1 cellular context compared by ENCODE assay signal in the genomic region with DNA sequence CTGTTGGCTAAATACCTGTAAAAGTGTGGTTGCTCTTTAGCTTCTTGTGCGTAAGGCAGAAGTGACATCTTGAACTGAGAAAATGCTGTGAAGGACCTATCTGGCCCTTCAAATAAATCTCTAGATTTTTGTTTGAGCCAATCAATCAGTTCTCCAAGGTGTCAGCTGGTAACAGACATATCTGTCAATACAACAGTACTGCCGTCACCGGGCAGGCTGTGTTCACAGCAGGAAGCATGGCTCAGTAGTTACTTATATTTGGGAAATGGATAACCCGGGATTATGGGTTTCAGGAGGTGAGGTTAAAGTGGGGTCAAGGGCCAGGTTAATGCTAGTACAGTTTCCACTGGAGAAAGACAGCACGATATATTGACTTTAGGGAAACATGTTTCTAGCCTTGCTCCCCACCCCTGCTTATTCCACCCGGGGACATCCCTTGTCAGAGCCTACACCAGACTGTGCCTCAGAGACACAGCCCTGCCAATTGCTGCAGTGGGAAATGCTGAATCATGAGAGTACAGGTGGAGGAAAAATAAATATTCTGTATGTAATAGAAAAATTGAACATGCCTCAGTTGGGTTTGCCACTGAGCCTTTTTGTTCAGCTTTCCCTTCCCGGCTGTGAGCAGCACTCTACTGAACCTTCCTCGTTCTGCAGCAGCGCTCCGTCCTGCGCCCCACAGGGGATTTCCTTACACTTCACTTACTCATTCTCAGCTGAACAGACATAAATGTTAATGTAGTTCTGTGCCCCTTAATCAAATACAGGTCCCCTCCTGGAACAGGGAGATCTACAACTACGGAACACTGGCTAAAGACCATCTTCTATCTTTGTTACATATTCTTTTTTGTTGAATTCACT.
TF ChIP-seq lines count a peak whose summit lies in the region.

No MANE protein-coding gene starts in this region.

TF ChIP-seq in GM12878, 131 proteins besides CTCF, POLR2A, EP300 and RAD21:
- TF ChIP-seq CEBPZ (IDR thresholded peaks at IDR 0.05; ENCODE audit: low read depth, low read length) = no peak
- TF ChIP-seq IRF3 (IDR thresholded peaks at IDR 0.05) = no peak
- TF ChIP-seq CBFB (IDR thresholded peaks at IDR 0.05; ENCODE audit: low read depth) = no peak
- TF ChIP-seq IRF4 (IDR thresholded peaks at IDR 0.05; ENCODE audit: low read depth, low read length) = no peak
- no peak for TF ChIP-seq ASH2L (IDR thresholded peaks at IDR 0.05; ENCODE audit: borderline replicate concordance, low read depth)
- no peak for TF ChIP-seq STAT1 (conservative IDR thresholded peaks at IDR 0.05)
- TF ChIP-seq PML (IDR thresholded peaks at IDR 0.05; ENCODE audit: low read length) = no peak
- no peak for TF ChIP-seq CHD4 (IDR thresholded peaks at IDR 0.05)
- TF ChIP-seq, protein P1, sequence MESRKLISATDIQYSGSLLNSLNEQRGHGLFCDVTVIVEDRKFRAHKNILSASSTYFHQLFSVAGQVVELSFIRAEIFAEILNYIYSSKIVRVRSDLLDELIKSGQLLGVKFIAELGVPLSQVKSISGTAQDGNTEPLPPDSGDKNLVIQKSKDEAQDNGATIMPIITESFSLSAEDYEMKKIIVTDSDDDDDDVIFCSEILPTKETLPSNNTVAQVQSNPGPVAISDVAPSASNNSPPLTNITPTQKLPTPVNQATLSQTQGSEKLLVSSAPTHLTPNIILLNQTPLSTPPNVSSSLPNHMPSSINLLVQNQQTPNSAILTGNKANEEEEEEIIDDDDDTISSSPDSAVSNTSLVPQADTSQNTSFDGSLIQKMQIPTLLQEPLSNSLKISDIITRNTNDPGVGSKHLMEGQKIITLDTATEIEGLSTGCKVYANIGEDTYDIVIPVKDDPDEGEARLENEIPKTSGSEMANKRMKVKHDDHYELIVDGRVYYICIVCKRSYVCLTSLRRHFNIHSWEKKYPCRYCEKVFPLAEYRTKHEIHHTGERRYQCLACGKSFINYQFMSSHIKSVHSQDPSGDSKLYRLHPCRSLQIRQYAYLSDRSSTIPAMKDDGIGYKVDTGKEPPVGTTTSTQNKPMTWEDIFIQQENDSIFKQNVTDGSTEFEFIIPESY (IDR thresholded peaks at IDR 0.05) = no peak
- no peak for TF ChIP-seq NBN (IDR thresholded peaks at IDR 0.05)
- no peak for TF ChIP-seq BMI1 (IDR thresholded peaks at IDR 0.05; ENCODE audit: borderline replicate concordance)
- TF ChIP-seq SPI1 (IDR thresholded peaks at IDR 0.05; ENCODE audit: borderline replicate concordance, insufficient read depth, low read depth, low read length) = no peak
- TF ChIP-seq ZNF207 (IDR thresholded peaks at IDR 0.05; ENCODE audit: borderline replicate concordance) = no peak
- no peak for TF ChIP-seq NR2C2 (IDR thresholded peaks at IDR 0.05; ENCODE audit: borderline replicate concordance, control insufficient read depth, insufficient read length, low read depth)
- no peak for TF ChIP-seq GABPA (IDR thresholded peaks at IDR 0.05; ENCODE audit: low read depth)
- TF ChIP-seq CEBPB (IDR thresholded peaks at IDR 0.05; ENCODE audit: borderline replicate concordance in 1 of 2, low read depth in 2 of 2, low read length in 2 of 2) = no peak
